ENCODE assay signal across 8 cellular contexts in genomic region chr2:27123302-27124150, GRCh38. TPM values are rescaled to one million over a fixed set of nuclear protein-coding genes. Genes with fewer than 3 reads are reported as not detected.
A peak's percentile ranks its signal among the peaks of the same experiment; 100 is the strongest.
DNase-seq lines count a peak whose midpoint lies in the region; ATAC-seq and TF ChIP-seq lines count a peak whose summit lies in the region.

Gene ABHD1 (plus strand): TSS chr2:27123815. CDS start chr2:27123949, 134 bp downstream.

- 0 out of 2 replicates have a peak within 1 kb of the TSS, but pooled peaks have one; percentile 17 for H3K4me3 ChIP-seq in MG63
- H3K4me3 ChIP-seq in choroid plexus epithelial cell (ENCODE audit: low read depth, low read length): peak within 1 kb of the TSS; percentile 69

- H3K36me3 ChIP-seq in MG63: no peaks in the 10 kb centered on the region

- DNase-seq in GDM1 (lab: John Stamatoyannopoulos, UW): peak; percentile 41
- DNase-seq in MG63: no peak
- peak; percentile 56 to 59 for DNase-seq in activated CD4-positive, alpha-beta T cell treated with anti-CD3 and anti-CD28 coated beads for 4 hours
- DNase-seq in choroid plexus epithelial cell (ENCODE audit: low read depth): no peak
- DNase-seq in left lobe of liver (ENCODE audit: low spot score): peak; percentile 84
- DNase-seq in stimulated activated CD4-positive, alpha-beta T cell treated with anti-CD3 and anti-CD28 coated beads, Interleukin-2, amount 100 ng/mL, for 4 hours (ENCODE audit: low read depth): peak; percentile 48
- no peak for DNase-seq in NAMALWA (ENCODE audit: low spot score)
- no peak for DNase-seq in NCI-H1092 treated with DMSO at 0.1 percent for 48 hours (lab: John Stamatoyannopoulos, UW)

- ATAC-seq in left lobe of liver: peak; percentile 85

- no peaks in the 10 kb centered on the region for H3K9me3 ChIP-seq in MG63

- no peak for TF ChIP-seq CTCF in choroid plexus epithelial cell (conservative IDR thresholded peaks at IDR 0.05; ENCODE audit: low read depth, low read length)

- H3K27me3 ChIP-seq in MG63: no peaks in the 10 kb centered on the region

RNA-seq across cellular contexts. Expression of gene ABHD1, which starts in this region (rescaled TPM):
- total RNA-seq in MG63 (2014; rRNA removed; shearing (Covaris generic); ENCODE audit: low replicate concordance): not detected in 2 replicates
- total RNA-seq in left lobe of liver: 3.6 TPM

Comparison
In these comparisons a context has a peak if more than half of its experiments do, and no peak if none do; other contexts are left out.
1. DNase-seq: peak in GDM1 (single experiment), activated CD4-positive, alpha-beta T cell treated with anti-CD3 and anti-CD28 coated beads for 4 hours (2 of 2), left lobe of liver (single experiment) and stimulated activated CD4-positive, alpha-beta T cell treated with anti-CD3 and anti-CD28 coated beads, Interleukin-2, amount 100 ng/mL, for 4 hours (single experiment); none in MG63 (single experiment), choroid plexus epithelial cell (single experiment), NAMALWA (single experiment) and NCI-H1092 treated with DMSO at 0.1 percent for 48 hours (single experiment).